20 cellular contexts compared by ENCODE assay signal in genomic region chr12:19654630-19655384, GRCh38.
A peak's percentile ranks its signal among the peaks of the same experiment; 100 is the strongest.
DNase-seq lines count a peak whose midpoint lies in the region; ATAC-seq and TF ChIP-seq lines count a peak whose summit lies in the region.
"Had no signal": no experiment of that assay in that cellular context is flagged by ENCODE, and none has a peak within 500 bp of the region (broad histone marks: within the 10 kb centered on the region; RNA-seq: fewer than 3 reads in every experiment).

No MANE protein-coding gene starts in this region.

- peak overlapping the region; percentile 63 for H3K4me3 Mint-ChIP-seq in HFFc6
- no peak overlapping the region for H3K4me3 Mint-ChIP-seq in nephron
- H3K4me3 Mint-ChIP-seq in stimulated activated effector memory CD8-positive, alpha-beta T cell treated with anti-CD3 and anti-CD28 coated beads, Interleukin-12 subunit alpha, Interleukin-12 subunit beta, amount 100 ng/mL, for 72 hours: no peak overlapping the region
- H3K4me3 Mint-ChIP-seq: B cell; effector memory CD8-positive, alpha-beta T cell; neural progenitor cell had no signal

- H3K27ac Mint-ChIP-seq in HFFc6: peak overlapping the region; percentile 89
- peak overlapping the region in 2 of 3 experiments; percentile 8 to 14 for H3K27ac Mint-ChIP-seq in nephron
- no peak overlapping the region for H3K27ac Mint-ChIP-seq in stimulated activated effector memory CD8-positive, alpha-beta T cell treated with anti-CD3 and anti-CD28 coated beads, Interleukin-12 subunit alpha, Interleukin-12 subunit beta, amount 100 ng/mL, for 72 hours
- H3K27ac Mint-ChIP-seq: B cell; effector memory CD8-positive, alpha-beta T cell; neural progenitor cell had no signal

- in situ Hi-C loops in G401 (cut with HindIII; ENCODE audit: low sequenced_read_pairs): no loop called here

- H3K4me1 Mint-ChIP-seq in HFFc6 (ENCODE audit: low read depth): peaks cover 74% of the 10 kb centered on the region
- peaks cover 44% of the 10 kb centered on the region for H3K4me1 Mint-ChIP-seq in nephron
- no peaks in the 10 kb centered on the region for H3K4me1 Mint-ChIP-seq in stimulated activated effector memory CD8-positive, alpha-beta T cell treated with anti-CD3 and anti-CD28 coated beads, Interleukin-12 subunit alpha, Interleukin-12 subunit beta, amount 100 ng/mL, for 72 hours
- H3K4me1 Mint-ChIP-seq: B cell, neural progenitor cell had no signal

- H3K4me3 ChIP-seq in AG04450 (ENCODE audit: low read depth, low read length): no peak overlapping the region
- H3K4me3 ChIP-seq: GM12878, lung, neural progenitor cell, upper lobe of right lung had no signal

- no peak overlapping the region for H3K27ac ChIP-seq in AG04450 (ENCODE audit: low read depth, low read length)
- H3K27ac ChIP-seq: neural progenitor cell, upper lobe of right lung had no signal

- CTCF ChIA-PET in AG04450 (lab: Charles Lee): interaction anchor here (0.9 kb wide), 1 partner anchor 15 kb away, joined by 3 read pairs; no protein-coding TSS in a partner anchor

- TF ChIP-seq CTCF in AG04450 (IDR thresholded peaks at IDR 0.05; ENCODE audit: low read depth, low read length): no peak
- TF ChIP-seq CTCF in HFFc6 (IDR thresholded peaks at IDR 0.05): peak; percentile 30; the same call in 1 of the 2 replicates
- TF ChIP-seq CTCF in nephron (IDR thresholded peaks at IDR 0.05; ENCODE audit: unreplicated experiment in 3 of 3): no peak

- H3K9me3 Mint-ChIP-seq in HFFc6: no peaks in the 10 kb centered on the region
- H3K9me3 Mint-ChIP-seq in nephron: peaks cover 3% of the 10 kb centered on the region
- no peaks in the 10 kb centered on the region for H3K9me3 Mint-ChIP-seq in stimulated activated effector memory CD8-positive, alpha-beta T cell treated with anti-CD3 and anti-CD28 coated beads, Interleukin-12 subunit alpha, Interleukin-12 subunit beta, amount 100 ng/mL, for 72 hours
- H3K9me3 Mint-ChIP-seq: effector memory CD8-positive, alpha-beta T cell had no signal

- peak; percentile 21 for DNase-seq in AG04450 (ENCODE audit: low read depth, low spot score)
- peak; percentile 70 for DNase-seq in HFFc6
- peak; percentile 10 for DNase-seq in dermis blood vessel endothelial cell
- no peak for DNase-seq in stimulated activated effector memory CD8-positive, alpha-beta T cell treated with anti-CD3 and anti-CD28 coated beads, Interleukin-12 subunit alpha, Interleukin-12 subunit beta, amount 100 ng/mL, for 72 hours (ENCODE audit: low spot score in 2 of 2)
- DNase-seq in G401 (ENCODE audit: low spot score): no peak
- DNase-seq: amygdala; DMS53; effector memory CD8-positive, alpha-beta T cell; KG1; NCI-H187 treated with DMSO at 0.1 percent for 48 hours; RPMI8226; T-helper 9 cell; upper lobe of right lung had no signal

- H3K9me3 ChIP-seq in AG04450 (ENCODE audit: control insufficient read depth, insufficient read depth, low read length): no peaks in the 10 kb centered on the region
- H3K9me3 ChIP-seq: upper lobe of right lung had no signal

- no peak for ATAC-seq in HG03442 (IDR thresholded peaks at IDR 0.05; ENCODE audit: unreplicated experiment)
- no peak for ATAC-seq in HG03175 (IDR thresholded peaks at IDR 0.05; ENCODE audit: unreplicated experiment)
- ATAC-seq in stimulated activated effector memory CD8-positive, alpha-beta T cell treated with anti-CD3 and anti-CD28 coated beads, Interleukin-12 subunit alpha, Interleukin-12 subunit beta, amount 100 ng/mL, for 72 hours: no peak
- ATAC-seq: effector memory CD8-positive, alpha-beta T cell; GM12878; upper lobe of right lung had no signal

- POLR2A ChIA-PET in AG04450 (lab: Yijun Ruan, JAX): no interaction called here

- no peaks in the 10 kb centered on the region for H3K27me3 ChIP-seq in AG04450 (ENCODE audit: control insufficient read depth, insufficient read depth, low read length)
- H3K27me3 ChIP-seq: neural progenitor cell, upper lobe of right lung had no signal

- H3K36me3 Mint-ChIP-seq in HFFc6 (ENCODE audit: low read depth) (peaks cover 7% of the 10 kb centered on the region; the same call in 1 of the 2 replicates), nephron (ENCODE audit: low read depth) (no peaks in the 10 kb centered on the region)
- no peaks in the 10 kb centered on the region for H3K36me3 Mint-ChIP-seq in stimulated activated effector memory CD8-positive, alpha-beta T cell treated with anti-CD3 and anti-CD28 coated beads, Interleukin-12 subunit alpha, Interleukin-12 subunit beta, amount 100 ng/mL, for 72 hours
- H3K36me3 Mint-ChIP-seq: neural progenitor cell had no signal

- H3K27me3 Mint-ChIP-seq in HFFc6 (ENCODE audit: insufficient read depth): peaks cover 1% of the 10 kb centered on the region; the same call in 1 of the 2 replicates
- no peaks in the 10 kb centered on the region for H3K27me3 Mint-ChIP-seq in nephron (ENCODE audit: low read depth)
- H3K27me3 Mint-ChIP-seq: B cell; effector memory CD8-positive, alpha-beta T cell had no signal

Comparison
In these comparisons a context has a peak if more than half of its experiments do, and no peak if none do; other contexts are left out.
1. DNase-seq: peak in AG04450 (single experiment), HFFc6 (single experiment) and dermis blood vessel endothelial cell (single experiment); none in stimulated activated effector memory CD8-positive, alpha-beta T cell treated with anti-CD3 and anti-CD28 coated beads, Interleukin-12 subunit alpha, Interleukin-12 subunit beta, amount 100 ng/mL, for 72 hours (0 of 2) and G401 (single experiment).